In genomic region chr2:232323961-232324360, GRCh38 we compare ENCODE assay signal across 12 cellular contexts. TPM values are rescaled to one million over a fixed set of nuclear protein-coding genes. Genes with fewer than 3 reads are reported as not detected.
DNase-seq lines count a peak whose midpoint lies in the region; ATAC-seq and TF ChIP-seq lines count a peak whose summit lies in the region.
"Not testable (repeated sequence)": the region's sequence is repeated elsewhere in the genome, so short reads cannot be mapped to it uniquely, and the experiment has no call there.
"Had no signal": no experiment of that assay in that cellular context is flagged by ENCODE, and none has a peak within 500 bp of the region (broad histone marks: within the 10 kb centered on the region; RNA-seq: fewer than 3 reads in every experiment).

No MANE protein-coding gene starts in this region.

- H3K9me3 ChIP-seq in BLaER1 treated with 17β-estradiol and CSF1 and Interleukin-3, amounts not matched to agents 10 nM and 100 nM (replicated peaks in 1 of 11); HEK293 (ENCODE audit: control insufficient read depth, insufficient read depth, low read depth, low read length): not testable (repeated sequence)

- POLR2A ChIA-PET in HEK293 (lab: Yijun Ruan, JAX) = not testable (repeated sequence)
- POLR2A ChIA-PET in T-cell (lab: Charles Lee) = interaction anchor here in 1 of 2 donors (0.6 kb wide), 1 partner anchor 31 kb away, joined by 3 read pairs; no protein-coding TSS in a partner anchor
- POLR2A ChIA-PET in naive thymus-derived CD8-positive, alpha-beta T cell (lab: Charles Lee) = interaction anchor here (0.7 to 3.5 kb wide), 3 partner anchors 9 to 72 kb away, joined by 3 to 26 read pairs (median 3); no protein-coding TSS in a partner anchor

- H3K36me3 ChIP-seq in BLaER1 treated with 17β-estradiol and CSF1 and Interleukin-3, amounts not matched to agents 10 nM and 100 nM; HEK293 (ENCODE audit: control insufficient read depth in 2 of 2, insufficient read depth in 1 of 2, low read length in 2 of 2): not testable (repeated sequence)

- not testable (repeated sequence) for H3K4me3 ChIP-seq in BLaER1 treated with 17β-estradiol and CSF1 and Interleukin-3, amounts not matched to agents 10 nM and 100 nM; HEK293 (ENCODE audit: low read depth, low read length)

- not testable (repeated sequence) for H3K27me3 Mint-ChIP-seq in T-cell; naive thymus-derived CD8-positive, alpha-beta T cell

- H3K4me3 Mint-ChIP-seq in T-cell = peak overlapping the region in 1 of 3 donors; percentile 17
- H3K4me3 Mint-ChIP-seq in naive thymus-derived CD8-positive, alpha-beta T cell = peak overlapping the region in 8 of 10 donors; percentile 22 to 65 (median 54)
- not testable (repeated sequence) for H3K4me3 Mint-ChIP-seq in stimulated activated effector memory CD8-positive, alpha-beta T cell treated with anti-CD3 and anti-CD28 coated beads, Interleukin-12 subunit alpha, Interleukin-12 subunit beta, amount 100 ng/mL, for 72 hours

- not testable (repeated sequence) for ATAC-seq in T-cell (replicated peaks in 1 of 4); naive thymus-derived CD8-positive, alpha-beta T cell; stimulated activated effector memory CD8-positive, alpha-beta T cell treated with anti-CD3 and anti-CD28 coated beads, Interleukin-12 subunit alpha, Interleukin-12 subunit beta, amount 100 ng/mL, for 72 hours

- peaks cover 3 to 24% (median 13%) of the 10 kb centered on the region in 11 experiments; a peak in 15 of 22 replicates for H4K20me1 ChIP-seq in BLaER1 treated with 17β-estradiol and CSF1 and Interleukin-3, amounts not matched to agents 10 nM and 100 nM

- peak overlapping the region in 4 of 11 experiments; percentile 29 to 61 (median 46); a peak in 8 of 22 replicates for H3K9ac ChIP-seq in BLaER1 treated with 17β-estradiol and CSF1 and Interleukin-3, amounts not matched to agents 10 nM and 100 nM

- peak overlapping the region in 9 of 11 experiments; percentile 8 to 78 (median 59); a peak in 15 of 22 replicates for H3K27ac ChIP-seq in BLaER1 treated with 17β-estradiol and CSF1 and Interleukin-3, amounts not matched to agents 10 nM and 100 nM
- H3K27ac ChIP-seq in HEK293 (ENCODE audit: extremely low read depth, low read depth, low read length) = not testable (repeated sequence)

- not testable (repeated sequence) for H3K27me3 ChIP-seq in BLaER1 treated with 17β-estradiol and CSF1 and Interleukin-3, amounts not matched to agents 10 nM and 100 nM

- DNase-seq in T-cell; naive thymus-derived CD8-positive, alpha-beta T cell; stimulated activated effector memory CD8-positive, alpha-beta T cell treated with anti-CD3 and anti-CD28 coated beads, Interleukin-12 subunit alpha, Interleukin-12 subunit beta, amount 100 ng/mL, for 72 hours (ENCODE audit: low spot score in 2 of 2): not testable (repeated sequence)
- peak; percentile 49 for DNase-seq in activated CD8-positive, alpha-beta memory T cell treated with anti-CD3 and anti-CD28 coated beads for 24 hours
- peak; percentile 51 for DNase-seq in cardiac septum (ENCODE audit: low spot score)

- peaks cover 87 to 99% (median 95%) of the 10 kb centered on the region in 10 experiments for H3K4me1 ChIP-seq in BLaER1 treated with 17β-estradiol and CSF1 and Interleukin-3, amounts not matched to agents 10 nM and 100 nM
- H3K4me1 ChIP-seq in HEK293 (ENCODE audit: control insufficient read depth, insufficient read depth, low read length) = not testable (repeated sequence)

- intact Hi-C loops in cardiac septum (cut with DNase I) = not testable (repeated sequence)

- CTCF ChIA-PET in HEK293 (lab: Yijun Ruan, JAX) (interaction anchor here (0.7 to 4.6 kb wide), 6 partner anchors 9 to 417 kb away, joined by 3 to 37 read pairs (median 6); no protein-coding TSS in a partner anchor), T-cell (lab: Charles Lee) (interaction anchor here (0.6 to 3.1 kb wide), 3 partner anchors 9 to 418 kb away, joined by 3 to 11 read pairs (median 4); no protein-coding TSS in a partner anchor)

- not testable (repeated sequence) for H3K9me3 Mint-ChIP-seq in T-cell; naive thymus-derived CD8-positive, alpha-beta T cell; stimulated activated effector memory CD8-positive, alpha-beta T cell treated with anti-CD3 and anti-CD28 coated beads, Interleukin-12 subunit alpha, Interleukin-12 subunit beta, amount 100 ng/mL, for 72 hours

- H3K4me2 ChIP-seq in BLaER1 treated with 17β-estradiol and CSF1 and Interleukin-3, amounts not matched to agents 10 nM and 100 nM = peak overlapping the region; percentile 29 to 96 (median 82); a peak in 21 of 22 replicates

- not testable (repeated sequence) for H3K36me3 Mint-ChIP-seq in T-cell; naive thymus-derived CD8-positive, alpha-beta T cell; stimulated activated effector memory CD8-positive, alpha-beta T cell treated with anti-CD3 and anti-CD28 coated beads, Interleukin-12 subunit alpha, Interleukin-12 subunit beta, amount 100 ng/mL, for 72 hours

- peaks cover 51 to 59% (median 53%) of the 10 kb centered on the region in 3 donors for H3K4me1 Mint-ChIP-seq in T-cell
- peaks cover 26 to 76% (median 65%) of the 10 kb centered on the region in 4 donors for H3K4me1 Mint-ChIP-seq in naive thymus-derived CD8-positive, alpha-beta T cell
- peaks cover 28% of the 10 kb centered on the region for H3K4me1 Mint-ChIP-seq in stimulated activated effector memory CD8-positive, alpha-beta T cell treated with anti-CD3 and anti-CD28 coated beads, Interleukin-12 subunit alpha, Interleukin-12 subunit beta, amount 100 ng/mL, for 72 hours

- TF ChIP-seq CTCF in HEK293 (tag by site-specific recombination; IDR thresholded peaks at IDR 0.05) = not testable (repeated sequence)

- peak overlapping the region; percentile 28 to 49 for H3K27ac Mint-ChIP-seq in T-cell
- peak overlapping the region in 8 of 10 donors; percentile 57 to 90 (median 78) for H3K27ac Mint-ChIP-seq in naive thymus-derived CD8-positive, alpha-beta T cell
- peak overlapping the region; percentile 52 for H3K27ac Mint-ChIP-seq in stimulated activated effector memory CD8-positive, alpha-beta T cell treated with anti-CD3 and anti-CD28 coated beads, Interleukin-12 subunit alpha, Interleukin-12 subunit beta, amount 100 ng/mL, for 72 hours

TF ChIP-seq in HEK293, 187 proteins besides CTCF, POLR2A, EP300 and RAD21:
- TF ChIP-seq FEZF1 (tag by site-specific recombination; IDR thresholded peaks at IDR 0.05) = peak; percentile 53
TF ChIP-seq in HEK293: peak in this region for 1; not testable (repeated sequence) for 186.

RNA-seq across cellular contexts. Expression of gene ALPP, which starts 54.6 kb away (rescaled TPM):
- total RNA-seq in T-cell (under 1 TPM in 1 of 5 donors, not detected in 4; 0.16 TPM), cardiac septum (not detected)
- total RNA-seq in naive thymus-derived CD8-positive, alpha-beta T cell = not detected
- not detected for polyA plus RNA-seq in naive thymus-derived CD8-positive, alpha-beta T cell
- total RNA-seq: CD4-positive, CD25-positive, alpha-beta regulatory T cell; Daoy; HFFc6; Right ventricle myocardium superior; SK-MEL-5 had no signal
- polyA plus RNA-seq: CD4-positive, CD25-positive, alpha-beta regulatory T cell had no signal
